Comparison of ENCODE assay signal across 19 cellular contexts in genomic region chr15:25242957-25243799, GRCh38.
DNase-seq lines count a peak whose midpoint lies in the region; ATAC-seq and TF ChIP-seq lines count a peak whose summit lies in the region.
"Had no signal": no experiment of that assay in that cellular context is flagged by ENCODE, and none has a peak within 500 bp of the region (broad histone marks: within the 10 kb centered on the region; RNA-seq: fewer than 3 reads in every experiment).

No MANE protein-coding gene starts in this region.

- no peaks in the 10 kb centered on the region for H3K36me3 ChIP-seq in heart left ventricle
- H3K36me3 ChIP-seq in ovary: no peaks in the 10 kb centered on the region
- H3K36me3 ChIP-seq: colonic mucosa, thyroid gland had no signal

- 80 to 87% (median 83%) methylated on average over 12 to 15 of the region's 15 CpGs for WGBS in heart left ventricle, 4 donors
- 82 to 88% (median 85%) methylated on average over 15 of the region's 15 CpGs for WGBS in ovary, 3 donors

- ATAC-seq in Right ventricle myocardium superior (ENCODE audit: poor library complexity) (no peak), Right ventricle myocardium inferior (no peak), heart left ventricle (no peak), GM18498 (IDR thresholded peaks at IDR 0.05; ENCODE audit: unreplicated experiment) (no peak), HG03520 (IDR thresholded peaks at IDR 0.05; ENCODE audit: unreplicated experiment) (no peak)

- H3K4me1 ChIP-seq in heart left ventricle (no peaks in the 10 kb centered on the region), ovary (ENCODE audit: insufficient read depth) (no peaks in the 10 kb centered on the region)
- H3K4me1 ChIP-seq: colonic mucosa, thyroid gland had no signal

- no peak for TF ChIP-seq EP300 in ovary (IDR thresholded peaks at IDR 0.05)

- no peak for TF ChIP-seq POLR2A in heart left ventricle (IDR thresholded peaks at IDR 0.05)
- no peak for TF ChIP-seq POLR2A in ovary (IDR thresholded peaks at IDR 0.05)

- H3K27me3 ChIP-seq in heart left ventricle (no peaks in the 10 kb centered on the region), ovary (no peaks in the 10 kb centered on the region)
- H3K27me3 ChIP-seq: colonic mucosa, thyroid gland had no signal

- no peak overlapping the region for H3K4me3 ChIP-seq in heart left ventricle
- H3K4me3 ChIP-seq in ovary: no peak overlapping the region
- H3K4me3 ChIP-seq: colonic mucosa, thyroid gland had no signal

- intact Hi-C loops in Right ventricle myocardium superior (cut with DNase I): no loop called here
- intact Hi-C loops in Right ventricle myocardium inferior (cut with DNase I): no loop called here
- intact Hi-C loops in heart left ventricle (cut with DNase I): no loop called here
- intact Hi-C loops in ovary (cut with DNase I): no loop called here

- DNase-seq in Right ventricle myocardium superior (peak; percentile 36), Right ventricle myocardium inferior (ENCODE audit: missing footprints) (no peak), heart left ventricle (peak in 3 of 5 donors; percentile 11 to 33 (median 24)), ovary (peak in 3 of 5 donors; percentile 3 to 10 (median 4)), MV-4-11 (lab: John Stamatoyannopoulos, UW) (no peak), kidney glomerular epithelial cell (lab: John Stamatoyannopoulos, UW) (no peak)
- DNase-seq: activated CD4-positive, alpha-beta T cell treated with anti-CD3 and anti-CD28 coated beads for 1 hour; activated naive CD4-positive, alpha-beta T cell treated with anti-CD3 and anti-CD28 coated beads for 36 hours; DMS53; foreskin melanocyte; HFFc6; NCI-H1092 treated with DMSO at 0.1 percent for 48 hours; NCI-H2107; NCI-H526 treated with DMSO at 0.1 percent for 48 hours had no signal

- H3K27ac ChIP-seq in heart left ventricle: no peak overlapping the region
- H3K27ac ChIP-seq in ovary: no peak overlapping the region
- H3K27ac ChIP-seq: colonic mucosa, epithelial cell of prostate, thyroid gland had no signal

- TF ChIP-seq CTCF in heart left ventricle (IDR thresholded peaks at IDR 0.05) (no peak), ovary (IDR thresholded peaks at IDR 0.05) (no peak)

- H3K9me3 ChIP-seq in heart left ventricle: peaks cover 0 to 42% (median 0%) of the 10 kb centered on the region in 12 donors
- H3K9me3 ChIP-seq in ovary: peaks cover 0 to 4% of the 10 kb centered on the region in 2 donors
- H3K9me3 ChIP-seq: colonic mucosa, thyroid gland had no signal

Comparison
In these comparisons a context has a peak if more than half of its experiments do, and no peak if none do; other contexts are left out.
1. DNase-seq: peak in Right ventricle myocardium superior (single experiment), heart left ventricle (3 of 5) and ovary (3 of 5); none in Right ventricle myocardium inferior (single experiment), MV-4-11 (single experiment) and kidney glomerular epithelial cell (single experiment).